Comparison of ENCODE assay signal across 1 cellular context in genomic region chr13:20159646-20160345, GRCh38.
TF ChIP-seq lines count a peak whose summit lies in the region.

No MANE protein-coding gene starts in this region.

TF ChIP-seq in H1, 55 proteins besides CTCF, POLR2A, EP300 and RAD21:
- TF ChIP-seq SIRT6 (IDR thresholded peaks at IDR 0.05; ENCODE audit: low read length): no peak
